ENCODE assay signal across 17 cellular contexts in the genomic region with DNA sequence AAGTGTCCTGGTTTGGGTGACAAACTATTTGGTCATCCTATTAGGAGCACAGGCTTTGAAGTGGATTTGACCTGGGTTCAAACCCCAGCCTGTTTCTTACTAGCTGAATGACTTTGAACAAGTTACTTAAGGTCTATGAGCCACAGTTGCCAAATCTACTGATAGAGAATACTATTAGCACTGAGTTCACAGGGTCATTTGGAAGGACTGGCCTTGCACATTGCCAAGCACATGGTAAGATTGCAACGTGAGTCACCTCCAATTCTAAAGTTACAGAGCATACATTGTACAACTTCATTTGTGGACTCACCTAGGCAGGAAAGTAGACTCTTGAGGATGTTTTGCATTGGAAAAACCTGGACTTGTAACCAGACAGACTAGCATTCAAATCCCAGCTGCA. TPM values are rescaled to one million over a fixed set of nuclear protein-coding genes. Genes with fewer than 3 reads are reported as not detected.
DNase-seq lines count a peak whose midpoint lies in the region; ATAC-seq and TF ChIP-seq lines count a peak whose summit lies in the region.
"Had no signal": no experiment of that assay in that cellular context is flagged by ENCODE, and none has a peak within 500 bp of the region (broad histone marks: within the 10 kb centered on the region; RNA-seq: fewer than 3 reads in every experiment).

No MANE protein-coding gene starts in this region.

- H3K27ac ChIP-seq in lower lobe of right lung: no peak overlapping the region
- H3K27ac ChIP-seq in vagina: no peak overlapping the region
- H3K27ac ChIP-seq: esophagus muscularis mucosa, thoracic aorta had no signal

- ATAC-seq in lower lobe of right lung (peak; percentile 64 to 80), GM18498 (IDR thresholded peaks at IDR 0.05; ENCODE audit: unreplicated experiment) (no peak), GM19395 (IDR thresholded peaks at IDR 0.05; ENCODE audit: unreplicated experiment) (no peak)
- ATAC-seq: activated CD8-positive, alpha-beta T cell treated with anti-CD3 and anti-CD28 coated beads for 36 hours; naive thymus-derived CD8-positive, alpha-beta T cell had no signal

- intact Hi-C loops in lower lobe of right lung (cut with DNase I) (no loop called here), vagina (cut with DNase I) (no loop called here)

- no peak for TF ChIP-seq CTCF in epithelial cell of proximal tubule (conservative IDR thresholded peaks at IDR 0.05; ENCODE audit: low read depth, low read length)
- TF ChIP-seq CTCF in lower lobe of right lung (IDR thresholded peaks at IDR 0.05): no peak
- no peak for TF ChIP-seq CTCF in vagina (IDR thresholded peaks at IDR 0.05)

- H3K4me3 ChIP-seq in epithelial cell of proximal tubule (ENCODE audit: low read depth, low read length): no peak overlapping the region
- no peak overlapping the region for H3K4me3 ChIP-seq in lower lobe of right lung
- no peak overlapping the region for H3K4me3 ChIP-seq in vagina
- H3K4me3 ChIP-seq: esophagus muscularis mucosa, thoracic aorta had no signal

- TF ChIP-seq POLR2A in vagina (IDR thresholded peaks at IDR 0.05): no peak

- H3K36me3 ChIP-seq in lower lobe of right lung: no peaks in the 10 kb centered on the region
- no peaks in the 10 kb centered on the region for H3K36me3 ChIP-seq in vagina
- H3K36me3 ChIP-seq: esophagus muscularis mucosa, thoracic aorta had no signal

- DNase-seq in EH (ENCODE audit: low read depth) (peak; percentile 31), NCI-H2196 treated with DMSO at 0.1 percent for 48 hours (lab: John Stamatoyannopoulos, UW; ENCODE audit: unreplicated experiment) (peak; percentile 28), epithelial cell of proximal tubule (ENCODE audit: low read depth) (peak; percentile 59), lower lobe of right lung (no peak), vagina (ENCODE audit: extremely low spot score in 2 of 2) (no peak), D341Med (ENCODE audit: low spot score) (no peak)
- DNase-seq: activated CD8-positive, alpha-beta T cell treated with anti-CD3 and anti-CD28 coated beads for 36 hours; CD4-positive, alpha-beta T cell; Kasumi-1; naive thymus-derived CD8-positive, alpha-beta T cell; NCI-H2107; OCI-M1; T1000 had no signal

- H3K4me1 ChIP-seq in lower lobe of right lung (peaks cover 26% of the 10 kb centered on the region), vagina (no peaks in the 10 kb centered on the region)

- H3K27me3 ChIP-seq in lower lobe of right lung (ENCODE audit: low read depth): no peaks in the 10 kb centered on the region
- H3K27me3 ChIP-seq in vagina: no peaks in the 10 kb centered on the region
- H3K27me3 ChIP-seq: esophagus muscularis mucosa had no signal

- H3K9me3 ChIP-seq in lower lobe of right lung (no peaks in the 10 kb centered on the region), vagina (no peaks in the 10 kb centered on the region)
- H3K9me3 ChIP-seq: esophagus muscularis mucosa, thoracic aorta had no signal

RNA-seq across cellular contexts. Expression of a gene that starts 38.9 kb away (rescaled TPM):
- total RNA-seq in epithelial cell of proximal tubule (13.9 and 35.3 TPM in 2 replicates), lower lobe of right lung (31.1 TPM), vagina (38.5 TPM)

RNA-seq across cellular contexts. Expression of a gene that starts 39.0 kb away (rescaled TPM):
- total RNA-seq in epithelial cell of proximal tubule: 5.5 and 13.1 TPM in 2 replicates
- 39.6 TPM for total RNA-seq in lower lobe of right lung
- total RNA-seq in vagina: 20.4 TPM

Comparison
In these comparisons a context has a peak if more than half of its experiments do, and no peak if none do; other contexts are left out.
1. DNase-seq: peak in EH (single experiment), NCI-H2196 treated with DMSO at 0.1 percent for 48 hours (single experiment) and epithelial cell of proximal tubule (single experiment); none in lower lobe of right lung (single experiment), vagina (0 of 2) and D341Med (single experiment).
2. ATAC-seq: peak in lower lobe of right lung (2 of 2); none in GM18498 (single experiment) and GM19395 (single experiment).